7 cellular contexts compared by ENCODE assay signal in the genomic region with DNA sequence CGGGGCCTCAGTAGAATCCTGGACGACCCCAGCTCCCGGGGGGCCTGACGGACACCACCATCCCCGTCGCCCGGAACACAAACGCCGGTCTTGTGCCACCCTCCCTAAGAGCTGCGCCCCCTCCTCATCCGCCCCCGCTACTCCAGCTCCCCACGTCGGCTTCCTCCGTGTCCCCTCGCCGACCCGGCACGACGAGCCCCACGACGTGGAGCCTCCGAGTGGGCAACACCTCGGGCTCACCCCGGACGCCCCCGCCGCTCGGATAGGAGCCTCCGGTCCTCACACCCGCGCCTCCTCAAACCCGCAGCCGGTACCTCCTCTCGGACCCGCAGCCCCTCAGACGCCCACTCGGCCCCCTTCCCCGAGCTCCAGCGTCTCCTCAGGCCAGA. TPM values are rescaled to one million over a fixed set of nuclear protein-coding genes. Genes with fewer than 3 reads are reported as not detected.
DNase-seq lines count a peak whose midpoint lies in the region; ATAC-seq and TF ChIP-seq lines count a peak whose summit lies in the region.

No MANE protein-coding gene starts in this region.

- H3K36me3 ChIP-seq in thymus (ENCODE audit: control insufficient read depth, insufficient read depth), result no peaks in the 10 kb centered on the region

- no peaks in the 10 kb centered on the region for H3K27me3 ChIP-seq in layer of hippocampus (ENCODE audit: control insufficient read depth, insufficient read depth, low read length)
- H3K27me3 ChIP-seq in thymus (ENCODE audit: control insufficient read depth, insufficient read depth), result no peaks in the 10 kb centered on the region

- peaks cover 10% of the 10 kb centered on the region for H3K4me1 ChIP-seq in thymus (ENCODE audit: control insufficient read depth, insufficient read depth, low read length)

- H3K4me3 ChIP-seq in Jurkat, Clone E6-1 (ENCODE audit: low read length), result peak overlapping the region; percentile 66
- H3K4me3 ChIP-seq in astrocyte of the spinal cord (ENCODE audit: low read depth, low read length), result peak overlapping the region; percentile 85
- peak overlapping the region; percentile 99 for H3K4me3 ChIP-seq in thymus (ENCODE audit: low read length)

- peak; percentile 4 for ATAC-seq in GM21529 (IDR thresholded peaks at IDR 0.05; ENCODE audit: unreplicated experiment)

- under 1% methylated on average over 40 of the region's 40 CpGs for WGBS in thymus

- H3K27ac ChIP-seq in layer of hippocampus (ENCODE audit: low read depth, low read length), result peak overlapping the region; percentile 70
- H3K27ac ChIP-seq in thymus (ENCODE audit: low read depth), result peak overlapping the region; percentile 62

- DNase-seq in Jurkat, Clone E6-1 (ENCODE audit: low read depth, low spot score), result no peak
- no peak for DNase-seq in astrocyte of the spinal cord (ENCODE audit: low read depth, low spot score)
- no peak for DNase-seq in T-helper 9 cell
- no peak for DNase-seq in mucosa of gallbladder (ENCODE audit: low spot score)

- in situ Hi-C loops in astrocyte of the spinal cord (cut with HindIII; ENCODE audit: low sequenced_read_pairs), result no loop called here

- no peaks in the 10 kb centered on the region for H3K9me3 ChIP-seq in thymus (ENCODE audit: control insufficient read depth)

- no peak for TF ChIP-seq CTCF in astrocyte of the spinal cord (IDR thresholded peaks at IDR 0.05; ENCODE audit: low read depth, low read length)

RNA-seq across cellular contexts. Expression of a gene that starts 0.5 kb away (rescaled TPM):
- 39.5 TPM for polyA plus RNA-seq in Jurkat, Clone E6-1 (2012; ENCODE audit: insufficient read depth, insufficient read length)
- 45.9 TPM for polyA plus RNA-seq in thymus
- total RNA-seq in mucosa of gallbladder, result 159 TPM

RNA-seq across cellular contexts. Expression of a gene that starts 51.5 kb away (rescaled TPM):
- polyA plus RNA-seq in Jurkat, Clone E6-1 (2012; ENCODE audit: insufficient read depth, insufficient read length), result not detected
- 11.3 TPM for polyA plus RNA-seq in thymus
- total RNA-seq in mucosa of gallbladder, result 51.9 TPM
